ENCODE assay signal across 1 cellular context in genomic region chr15:58931985-58932384, GRCh38.
TF ChIP-seq lines count a peak whose summit lies in the region.

No MANE protein-coding gene starts in this region.

TF ChIP-seq in WTC11, 78 proteins besides CTCF, POLR2A, EP300 and RAD21 (continued from another document):
- no peak for TF ChIP-seq AR (CRISPR knock-in tag; IDR thresholded peaks at IDR 0.05)
- no peak for TF ChIP-seq PRRX2 (CRISPR knock-in tag; IDR thresholded peaks at IDR 0.05)
- TF ChIP-seq, protein P1, sequence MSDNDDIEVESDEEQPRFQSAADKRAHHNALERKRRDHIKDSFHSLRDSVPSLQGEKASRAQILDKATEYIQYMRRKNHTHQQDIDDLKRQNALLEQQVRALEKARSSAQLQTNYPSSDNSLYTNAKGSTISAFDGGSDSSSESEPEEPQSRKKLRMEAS (CRISPR knock-in tag; IDR thresholded peaks at IDR 0.05) = no peak
- no peak for TF ChIP-seq ZNF219 (CRISPR knock-in tag; IDR thresholded peaks at IDR 0.05; ENCODE audit: borderline replicate concordance)
- TF ChIP-seq ZNF671 (CRISPR knock-in tag; IDR thresholded peaks at IDR 0.05) = no peak
- TF ChIP-seq ATF2 (CRISPR knock-in tag; IDR thresholded peaks at IDR 0.05; ENCODE audit: borderline replicate concordance, low read depth) = no peak
- no peak for TF ChIP-seq ZNF263 (CRISPR knock-in tag; IDR thresholded peaks at IDR 0.05; ENCODE audit: low read depth)
